ENCODE assay signal across 1 cellular context in the genomic region with DNA sequence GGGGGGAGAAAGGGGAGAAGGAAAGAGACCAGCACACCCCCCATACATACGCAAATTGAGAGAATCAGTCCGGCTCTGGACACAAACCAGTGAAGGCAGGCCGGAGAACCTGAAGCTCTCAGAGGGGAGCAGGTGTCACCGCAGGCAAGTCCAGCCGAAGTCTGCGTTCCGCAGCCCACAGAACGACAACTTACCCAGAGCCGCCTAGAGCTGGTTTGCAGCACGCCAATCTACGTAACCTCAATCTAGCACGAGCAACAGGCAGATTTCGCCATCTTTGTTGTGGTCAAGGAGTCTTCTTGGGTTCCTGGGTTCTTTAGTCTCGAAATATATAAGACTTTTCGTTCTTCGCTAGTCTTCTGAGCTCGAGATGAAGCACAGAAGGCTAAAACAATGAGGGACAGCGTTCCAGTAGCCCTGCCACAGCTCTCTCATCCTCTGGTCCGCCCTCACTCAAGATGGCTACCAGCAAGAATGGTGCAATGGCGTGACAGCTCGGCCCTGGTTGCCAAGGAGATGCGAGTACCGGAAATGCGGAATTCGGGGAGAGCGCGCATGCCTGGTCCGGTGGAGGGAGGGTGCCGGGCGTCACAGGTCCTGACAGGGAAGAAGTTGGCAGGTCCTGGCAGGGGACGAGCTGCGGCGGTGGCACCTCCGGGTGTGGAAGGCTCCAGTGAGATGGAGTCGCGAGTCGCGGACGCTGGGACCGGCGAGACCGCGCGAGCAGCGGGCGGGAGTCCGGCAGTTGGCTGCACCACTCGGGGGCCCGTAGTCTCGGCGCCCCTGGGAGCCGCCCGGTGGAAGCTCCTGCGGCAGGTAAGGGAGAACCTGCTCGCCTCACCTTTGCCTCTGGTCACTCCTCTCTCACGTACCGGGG.
A peak's percentile ranks its signal among the peaks of the same experiment; 100 is the strongest.
TF ChIP-seq lines count a peak whose summit lies in the region.

A gene (plus strand): TSS at position 618 of the 877 bp plus-strand sequence.
A gene (minus strand): TSS at position 165 of the 877 bp plus-strand sequence. CDS start 15,152 bp downstream, outside the sequence.

TF ChIP-seq in HepG2, 621 proteins besides CTCF, POLR2A, EP300 and RAD21 (continued from another document and continues in another):
- TF ChIP-seq ZNF207 (IDR thresholded peaks at IDR 0.05; ENCODE audit: borderline replicate concordance) = no peak
- TF ChIP-seq ZSCAN31 (CRISPR knock-in tag; IDR thresholded peaks at IDR 0.05; ENCODE audit: low read depth) = peak; percentile 96
- TF ChIP-seq, protein P1, sequence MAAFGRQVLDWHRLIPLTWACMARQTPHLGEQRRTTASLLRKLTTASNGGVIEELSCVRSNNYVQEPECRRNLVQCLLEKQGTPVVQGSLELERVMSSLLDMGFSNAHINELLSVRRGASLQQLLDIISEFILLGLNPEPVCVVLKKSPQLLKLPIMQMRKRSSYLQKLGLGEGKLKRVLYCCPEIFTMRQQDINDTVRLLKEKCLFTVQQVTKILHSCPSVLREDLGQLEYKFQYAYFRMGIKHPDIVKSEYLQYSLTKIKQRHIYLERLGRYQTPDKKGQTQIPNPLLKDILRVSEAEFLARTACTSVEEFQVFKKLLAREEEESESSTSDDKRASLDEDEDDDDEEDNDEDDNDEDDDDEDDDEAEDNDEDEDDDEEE (CRISPR knock-in tag; IDR thresholded peaks at IDR 0.05) = peak; percentile 94
- no peak; the same call in 1 of the 2 replicates for TF ChIP-seq SMC3 (IDR thresholded peaks at IDR 0.05; ENCODE audit: low read length)
- no peak for TF ChIP-seq ZFYVE20 (CRISPR knock-in tag; IDR thresholded peaks at IDR 0.05; ENCODE audit: borderline replicate concordance, low read depth)
- TF ChIP-seq EZH2 (conservative IDR thresholded peaks at IDR 0.05; ENCODE audit: low read depth, low read length) = no peak
- TF ChIP-seq ZNF615 (CRISPR knock-in tag; IDR thresholded peaks at IDR 0.05; ENCODE audit: borderline replicate concordance) = no peak
- TF ChIP-seq, protein P2, sequence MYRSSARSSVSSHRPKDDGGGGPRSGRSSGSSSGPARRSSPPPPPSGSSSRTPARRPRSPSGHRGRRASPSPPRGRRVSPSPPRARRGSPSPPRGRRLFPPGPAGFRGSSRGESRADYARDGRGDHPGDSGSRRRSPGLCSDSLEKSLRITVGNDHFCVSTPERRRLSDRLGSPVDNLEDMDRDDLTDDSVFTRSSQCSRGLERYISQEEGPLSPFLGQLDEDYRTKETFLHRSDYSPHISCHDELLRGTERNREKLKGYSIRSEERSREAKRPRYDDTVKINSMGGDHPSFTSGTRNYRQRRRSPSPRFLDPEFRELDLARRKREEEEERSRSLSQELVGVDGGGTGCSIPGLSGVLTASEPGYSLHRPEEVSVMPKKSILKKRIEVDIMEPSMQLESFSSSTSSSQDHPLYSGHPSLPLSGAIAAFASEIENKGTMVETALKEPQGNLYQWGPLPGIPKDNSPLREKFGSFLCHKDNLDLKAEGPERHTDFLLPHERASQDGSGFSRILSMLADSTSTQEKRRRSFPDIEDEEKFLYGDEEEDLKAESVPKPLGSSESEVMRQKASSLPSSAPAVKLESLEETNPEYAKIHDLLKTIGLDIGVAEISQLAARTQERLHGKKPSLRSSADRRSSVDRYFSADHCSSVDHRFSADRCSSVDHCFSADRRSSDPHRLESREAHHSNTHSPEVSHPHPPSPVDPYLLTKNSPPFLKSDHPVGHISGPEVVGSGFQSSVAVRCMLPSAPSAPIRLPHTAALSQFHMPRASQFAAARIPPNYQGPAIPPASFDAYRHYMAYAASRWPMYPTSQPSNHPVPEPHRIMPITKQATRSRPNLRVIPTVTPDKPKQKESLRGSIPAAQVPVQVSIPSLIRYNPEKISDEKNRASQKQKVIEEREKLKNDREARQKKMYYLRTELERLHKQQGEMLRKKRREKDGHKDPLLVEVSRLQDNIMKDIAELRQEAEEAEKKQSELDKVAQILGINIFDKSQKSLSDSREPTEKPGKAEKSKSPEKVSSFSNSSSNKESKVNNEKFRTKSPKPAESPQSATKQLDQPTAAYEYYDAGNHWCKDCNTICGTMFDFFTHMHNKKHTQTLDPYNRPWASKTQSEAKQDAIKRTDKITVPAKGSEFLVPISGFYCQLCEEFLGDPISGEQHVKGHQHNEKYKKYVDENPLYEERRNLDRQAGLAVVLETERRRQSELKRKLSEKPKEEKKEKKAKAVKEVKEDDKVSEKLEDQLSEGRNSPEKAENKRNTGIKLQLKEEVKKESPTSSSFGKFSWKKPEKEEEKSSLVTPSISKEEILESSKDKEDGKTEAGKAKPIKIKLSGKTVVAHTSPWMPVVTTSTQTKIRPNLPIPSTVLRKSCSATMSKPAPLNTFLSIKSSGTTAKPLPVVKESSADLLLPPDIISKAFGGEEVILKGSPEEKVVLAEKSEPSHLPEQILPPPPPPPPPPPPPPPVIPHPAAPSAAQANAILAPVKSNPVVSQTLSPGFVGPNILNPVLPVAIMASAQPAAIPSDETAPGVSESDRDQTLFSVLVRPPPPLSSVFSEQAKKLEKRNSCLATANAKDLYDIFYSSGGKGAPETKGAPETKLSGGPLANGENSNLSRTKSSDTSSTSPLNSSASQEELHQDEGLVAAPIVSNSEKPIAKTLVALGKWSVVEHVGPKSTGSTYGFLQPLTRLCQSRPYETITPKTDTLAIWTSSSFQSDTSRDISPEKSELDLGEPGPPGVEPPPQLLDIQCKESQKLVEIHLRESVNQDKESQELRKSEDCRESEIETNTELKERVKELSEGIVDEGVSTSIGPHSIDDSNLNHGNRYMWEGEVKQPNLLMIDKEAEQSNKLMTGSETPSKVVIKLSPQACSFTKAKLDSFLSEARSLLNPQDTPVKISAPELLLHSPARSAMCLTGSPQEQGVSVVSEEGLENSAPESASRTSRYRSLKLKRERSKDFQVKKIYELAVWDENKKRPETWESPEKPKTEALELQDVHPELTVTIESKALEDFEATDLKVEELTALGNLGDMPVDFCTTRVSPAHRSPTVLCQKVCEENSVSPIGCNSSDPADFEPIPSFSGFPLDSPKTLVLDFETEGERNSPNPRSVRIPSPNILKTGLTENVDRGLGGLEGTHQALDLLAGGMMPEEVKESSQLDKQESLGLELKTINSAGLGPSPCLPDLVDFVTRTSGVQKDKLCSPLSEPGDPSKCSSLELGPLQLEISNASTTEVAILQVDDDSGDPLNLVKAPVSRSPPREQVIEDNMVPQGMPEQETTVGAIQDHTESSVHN (CRISPR knock-in tag; IDR thresholded peaks at IDR 0.05) = no peak
- TF ChIP-seq ERF (CRISPR knock-in tag; IDR thresholded peaks at IDR 0.05) = peak; percentile 84
- TF ChIP-seq, protein P3, sequence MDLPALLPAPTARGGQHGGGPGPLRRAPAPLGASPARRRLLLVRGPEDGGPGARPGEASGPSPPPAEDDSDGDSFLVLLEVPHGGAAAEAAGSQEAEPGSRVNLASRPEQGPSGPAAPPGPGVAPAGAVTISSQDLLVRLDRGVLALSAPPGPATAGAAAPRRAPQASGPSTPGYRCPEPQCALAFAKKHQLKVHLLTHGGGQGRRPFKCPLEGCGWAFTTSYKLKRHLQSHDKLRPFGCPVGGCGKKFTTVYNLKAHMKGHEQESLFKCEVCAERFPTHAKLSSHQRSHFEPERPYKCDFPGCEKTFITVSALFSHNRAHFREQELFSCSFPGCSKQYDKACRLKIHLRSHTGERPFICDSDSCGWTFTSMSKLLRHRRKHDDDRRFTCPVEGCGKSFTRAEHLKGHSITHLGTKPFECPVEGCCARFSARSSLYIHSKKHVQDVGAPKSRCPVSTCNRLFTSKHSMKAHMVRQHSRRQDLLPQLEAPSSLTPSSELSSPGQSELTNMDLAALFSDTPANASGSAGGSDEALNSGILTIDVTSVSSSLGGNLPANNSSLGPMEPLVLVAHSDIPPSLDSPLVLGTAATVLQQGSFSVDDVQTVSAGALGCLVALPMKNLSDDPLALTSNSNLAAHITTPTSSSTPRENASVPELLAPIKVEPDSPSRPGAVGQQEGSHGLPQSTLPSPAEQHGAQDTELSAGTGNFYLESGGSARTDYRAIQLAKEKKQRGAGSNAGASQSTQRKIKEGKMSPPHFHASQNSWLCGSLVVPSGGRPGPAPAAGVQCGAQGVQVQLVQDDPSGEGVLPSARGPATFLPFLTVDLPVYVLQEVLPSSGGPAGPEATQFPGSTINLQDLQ (CRISPR knock-in tag; IDR thresholded peaks at IDR 0.05) = peak; percentile 73; the same call in 1 of the 2 replicates
- TF ChIP-seq RBM22 (optimal IDR thresholded peaks at IDR 0.05; ENCODE audit: low read length) = peak; percentile 94
- peak; percentile 69 for TF ChIP-seq U2AF1 (optimal IDR thresholded peaks at IDR 0.05; ENCODE audit: low read depth, low read length)
- TF ChIP-seq NR2F2 (IDR thresholded peaks at IDR 0.05; ENCODE audit: borderline replicate concordance, low read depth) = no peak
- TF ChIP-seq ZNF44 (CRISPR knock-in tag; IDR thresholded peaks at IDR 0.05) = no peak
- no peak for TF ChIP-seq SMARCC2 (IDR thresholded peaks at IDR 0.05)
- peak; percentile 98 for TF ChIP-seq ZNF605 (CRISPR knock-in tag; IDR thresholded peaks at IDR 0.05)
- peak; percentile 43 for TF ChIP-seq MYNN (CRISPR knock-in tag; IDR thresholded peaks at IDR 0.05; ENCODE audit: low read depth)
- TF ChIP-seq ZNF709 (CRISPR knock-in tag; IDR thresholded peaks at IDR 0.05) = peak; percentile 86
- TF ChIP-seq FLYWCH1 (CRISPR knock-in tag; IDR thresholded peaks at IDR 0.05) = no peak
- TF ChIP-seq, protein P4, sequence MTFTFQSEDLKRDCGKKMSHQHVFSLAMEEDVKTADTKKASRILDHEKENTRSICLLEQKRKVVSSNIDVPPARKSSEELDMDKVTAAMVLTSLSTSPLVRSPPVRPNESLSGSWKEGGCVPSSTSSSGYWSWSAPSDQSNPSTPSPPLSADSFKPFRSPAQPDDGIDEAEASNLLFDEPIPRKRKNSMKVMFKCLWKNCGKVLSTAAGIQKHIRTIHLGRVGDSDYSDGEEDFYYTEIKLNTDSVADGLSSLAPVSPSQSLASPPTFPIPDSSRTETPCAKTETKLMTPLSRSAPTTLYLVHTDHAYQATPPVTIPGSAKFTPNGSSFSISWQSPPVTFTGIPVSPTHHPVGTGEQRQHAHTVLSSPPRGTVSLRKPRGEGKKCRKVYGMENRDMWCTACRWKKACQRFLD (CRISPR knock-in tag; IDR thresholded peaks at IDR 0.05; ENCODE audit: borderline replicate concordance) = peak; percentile 76; the same call in 1 of the 2 replicates
- TF ChIP-seq KDM2A (CRISPR knock-in tag; IDR thresholded peaks at IDR 0.05; ENCODE audit: borderline replicate concordance, low read depth) = peak; percentile 92
- TF ChIP-seq ZNF33A (CRISPR knock-in tag; IDR thresholded peaks at IDR 0.05; ENCODE audit: borderline replicate concordance) = no peak; the same call in 1 of the 2 replicates
- no peak for TF ChIP-seq HNF4A (CRISPR knock-in tag; IDR thresholded peaks at IDR 0.05)
- TF ChIP-seq ZNF354B (CRISPR knock-in tag; IDR thresholded peaks at IDR 0.05) = no peak
- TF ChIP-seq ZNF878 (CRISPR knock-in tag; IDR thresholded peaks at IDR 0.05) = peak; percentile 68; the same call in 1 of the 2 replicates
- no peak for TF ChIP-seq NCOA5 (CRISPR knock-in tag; IDR thresholded peaks at IDR 0.05)
- peak; percentile 87; the same call in 1 of the 2 replicates for TF ChIP-seq ZNF446 (CRISPR knock-in tag; IDR thresholded peaks at IDR 0.05)
- TF ChIP-seq ZNF607 (CRISPR knock-in tag; IDR thresholded peaks at IDR 0.05; ENCODE audit: borderline replicate concordance) = peak; percentile 89; the same call in 1 of the 2 replicates
- TF ChIP-seq KAT2B (IDR thresholded peaks at IDR 0.05; ENCODE audit: borderline replicate concordance, low read depth, low read length) = no peak
- TF ChIP-seq MXD4 (CRISPR knock-in tag; IDR thresholded peaks at IDR 0.05) = peak; percentile 84
- peak; percentile 89 for TF ChIP-seq FOXK1 (CRISPR knock-in tag; IDR thresholded peaks at IDR 0.05; ENCODE audit: borderline replicate concordance, low read depth)
- TF ChIP-seq, protein P5, sequence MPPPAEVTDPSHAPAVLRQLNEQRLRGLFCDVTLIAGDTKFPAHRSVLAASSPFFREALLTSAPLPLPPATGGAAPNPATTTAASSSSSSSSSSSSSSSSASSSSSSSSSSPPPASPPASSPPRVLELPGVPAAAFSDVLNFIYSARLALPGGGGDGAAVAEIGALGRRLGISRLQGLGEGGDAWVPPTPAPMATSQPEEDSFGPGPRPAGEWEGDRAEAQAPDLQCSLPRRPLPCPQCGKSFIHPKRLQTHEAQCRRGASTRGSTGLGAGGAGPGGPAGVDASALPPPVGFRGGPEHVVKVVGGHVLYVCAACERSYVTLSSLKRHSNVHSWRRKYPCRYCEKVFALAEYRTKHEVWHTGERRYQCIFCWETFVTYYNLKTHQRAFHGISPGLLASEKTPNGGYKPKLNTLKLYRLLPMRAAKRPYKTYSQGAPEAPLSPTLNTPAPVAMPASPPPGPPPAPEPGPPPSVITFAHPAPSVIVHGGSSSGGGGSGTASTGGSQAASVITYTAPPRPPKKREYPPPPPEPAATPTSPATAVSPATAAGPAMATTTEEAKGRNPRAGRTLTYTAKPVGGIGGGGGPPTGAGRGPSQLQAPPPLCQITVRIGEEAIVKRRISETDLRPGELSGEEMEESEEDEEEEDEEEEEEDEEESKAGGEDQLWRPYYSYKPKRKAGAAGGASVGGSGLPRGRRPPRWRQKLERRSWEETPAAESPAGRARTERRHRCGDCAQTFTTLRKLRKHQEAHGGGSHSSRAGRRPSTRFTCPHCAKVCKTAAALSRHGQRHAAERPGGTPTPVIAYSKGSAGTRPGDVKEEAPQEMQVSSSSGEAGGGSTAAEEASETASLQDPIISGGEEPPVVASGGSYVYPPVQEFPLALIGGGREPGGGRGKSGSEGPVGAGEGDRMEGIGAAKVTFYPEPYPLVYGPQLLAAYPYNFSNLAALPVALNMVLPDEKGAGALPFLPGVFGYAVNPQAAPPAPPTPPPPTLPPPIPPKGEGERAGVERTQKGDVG (CRISPR knock-in tag; IDR thresholded peaks at IDR 0.05; ENCODE audit: borderline replicate concordance) = 0 out of 2 replicates have a peak, but pooled peaks have one; percentile 70
- TF ChIP-seq, protein P6, sequence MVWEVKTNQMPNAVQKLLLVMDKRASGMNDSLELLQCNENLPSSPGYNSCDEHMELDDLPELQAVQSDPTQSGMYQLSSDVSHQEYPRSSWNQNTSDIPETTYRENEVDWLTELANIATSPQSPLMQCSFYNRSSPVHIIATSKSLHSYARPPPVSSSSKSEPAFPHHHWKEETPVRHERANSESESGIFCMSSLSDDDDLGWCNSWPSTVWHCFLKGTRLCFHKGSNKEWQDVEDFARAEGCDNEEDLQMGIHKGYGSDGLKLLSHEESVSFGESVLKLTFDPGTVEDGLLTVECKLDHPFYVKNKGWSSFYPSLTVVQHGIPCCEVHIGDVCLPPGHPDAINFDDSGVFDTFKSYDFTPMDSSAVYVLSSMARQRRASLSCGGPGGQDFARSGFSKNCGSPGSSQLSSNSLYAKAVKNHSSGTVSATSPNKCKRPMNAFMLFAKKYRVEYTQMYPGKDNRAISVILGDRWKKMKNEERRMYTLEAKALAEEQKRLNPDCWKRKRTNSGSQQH (CRISPR knock-in tag; IDR thresholded peaks at IDR 0.05; ENCODE audit: low read depth) = peak; percentile 92; the same call in 1 of the 2 replicates
- TF ChIP-seq, protein P7, sequence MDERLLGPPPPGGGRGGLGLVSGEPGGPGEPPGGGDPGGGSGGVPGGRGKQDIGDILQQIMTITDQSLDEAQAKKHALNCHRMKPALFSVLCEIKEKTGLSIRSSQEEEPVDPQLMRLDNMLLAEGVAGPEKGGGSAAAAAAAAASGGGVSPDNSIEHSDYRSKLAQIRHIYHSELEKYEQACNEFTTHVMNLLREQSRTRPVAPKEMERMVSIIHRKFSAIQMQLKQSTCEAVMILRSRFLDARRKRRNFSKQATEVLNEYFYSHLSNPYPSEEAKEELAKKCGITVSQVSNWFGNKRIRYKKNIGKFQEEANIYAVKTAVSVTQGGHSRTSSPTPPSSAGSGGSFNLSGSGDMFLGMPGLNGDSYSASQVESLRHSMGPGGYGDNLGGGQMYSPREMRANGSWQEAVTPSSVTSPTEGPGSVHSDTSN (CRISPR knock-in tag; IDR thresholded peaks at IDR 0.05) = peak; percentile 69; the same call in 1 of the 2 replicates
- TF ChIP-seq ZNF264 (CRISPR knock-in tag; IDR thresholded peaks at IDR 0.05) = peak; percentile 77; the same call in 1 of the 2 replicates
- no peak for TF ChIP-seq RARG (CRISPR knock-in tag; IDR thresholded peaks at IDR 0.05; ENCODE audit: low read depth)
- TF ChIP-seq ZNF33B (CRISPR knock-in tag; IDR thresholded peaks at IDR 0.05) = no peak; the same call in 1 of the 2 replicates
- TF ChIP-seq PHF8 (CRISPR knock-in tag; IDR thresholded peaks at IDR 0.05) = peak; percentile 84
- peak; percentile 81 for TF ChIP-seq ZNF143 (CRISPR knock-in tag; IDR thresholded peaks at IDR 0.05)
